8 cellular contexts compared by ENCODE assay signal in the genomic region with DNA sequence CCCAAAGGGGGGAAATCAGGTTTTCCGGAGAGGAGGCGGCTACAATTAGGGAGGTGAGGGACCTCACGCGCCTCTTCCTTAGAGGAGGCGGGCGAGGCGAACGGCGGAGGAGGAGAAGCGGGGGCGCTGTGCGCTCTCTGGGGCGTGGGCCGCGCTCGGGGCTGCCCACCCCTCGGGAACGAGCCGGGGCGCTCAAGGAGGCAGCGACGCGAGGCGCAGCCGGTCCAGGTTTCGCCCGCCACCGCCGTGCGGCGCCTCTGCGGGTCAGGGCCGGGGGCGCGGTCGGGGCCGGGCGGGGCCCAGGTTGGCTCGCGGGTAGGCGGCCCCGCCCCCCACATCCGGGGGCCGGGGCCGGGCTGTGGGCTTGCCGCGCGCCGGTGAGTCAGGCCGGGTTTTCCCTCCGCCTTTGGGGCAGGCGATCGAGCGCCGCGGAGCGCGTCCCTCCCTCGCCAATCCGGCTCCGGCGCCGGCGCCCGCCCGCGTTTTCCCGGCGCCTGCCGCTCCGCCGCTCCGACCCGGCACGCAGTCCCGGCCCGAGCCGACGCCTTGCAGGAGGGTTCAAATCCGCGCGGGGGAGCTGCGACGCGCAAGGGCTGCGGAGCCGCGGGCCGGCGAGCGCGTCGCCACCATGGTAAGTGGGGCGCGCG. TPM values are rescaled to one million over a fixed set of nuclear protein-coding genes. Genes with fewer than 3 reads are reported as not detected.
DNase-seq lines count a peak whose midpoint lies in the region; ATAC-seq and TF ChIP-seq lines count a peak whose summit lies in the region.

A gene with protein sequence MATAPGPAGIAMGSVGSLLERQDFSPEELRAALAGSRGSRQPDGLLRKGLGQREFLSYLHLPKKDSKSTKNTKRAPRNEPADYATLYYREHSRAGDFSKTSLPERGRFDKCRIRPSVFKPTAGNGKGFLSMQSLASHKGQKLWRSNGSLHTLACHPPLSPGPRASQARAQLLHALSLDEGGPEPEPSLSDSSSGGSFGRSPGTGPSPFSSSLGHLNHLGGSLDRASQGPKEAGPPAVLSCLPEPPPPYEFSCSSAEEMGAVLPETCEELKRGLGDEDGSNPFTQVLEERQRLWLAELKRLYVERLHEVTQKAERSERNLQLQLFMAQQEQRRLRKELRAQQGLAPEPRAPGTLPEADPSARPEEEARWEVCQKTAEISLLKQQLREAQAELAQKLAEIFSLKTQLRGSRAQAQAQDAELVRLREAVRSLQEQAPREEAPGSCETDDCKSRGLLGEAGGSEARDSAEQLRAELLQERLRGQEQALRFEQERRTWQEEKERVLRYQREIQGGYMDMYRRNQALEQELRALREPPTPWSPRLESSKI (plus strand): TSS at position 392 of the 647 bp plus-strand sequence. CDS start 6,052 bp downstream, outside the sequence.

- TF ChIP-seq CTCF in HFFc6 (IDR thresholded peaks at IDR 0.05): no peak

- no peaks in the 10 kb centered on the region for H3K4me1 Mint-ChIP-seq in HFFc6 (ENCODE audit: low read depth)
- peaks cover 51 to 65% of the 10 kb centered on the region in 2 donors for H3K4me1 Mint-ChIP-seq in stimulated activated naive B cell treated with anti-CD40 and anti-IgM and Interleukin-4, amounts not matched to agents 10 μg/mL and 1 μg/mL and 100 μg/mL, for 72 hours

- peaks cover 33% of the 10 kb centered on the region for H3K27me3 Mint-ChIP-seq in HFFc6 (ENCODE audit: insufficient read depth)
- no peaks in the 10 kb centered on the region for H3K27me3 Mint-ChIP-seq in stimulated activated naive B cell treated with anti-CD40 and anti-IgM and Interleukin-4, amounts not matched to agents 10 μg/mL and 1 μg/mL and 100 μg/mL, for 72 hours

- H3K9me3 Mint-ChIP-seq in HFFc6: peaks cover 5% of the 10 kb centered on the region; the same call in 1 of the 2 replicates
- no peaks in the 10 kb centered on the region for H3K9me3 Mint-ChIP-seq in stimulated activated naive B cell treated with anti-CD40 and anti-IgM and Interleukin-4, amounts not matched to agents 10 μg/mL and 1 μg/mL and 100 μg/mL, for 72 hours

- ATAC-seq in stimulated activated naive B cell treated with anti-CD40 and anti-IgM and Interleukin-4, amounts not matched to agents 10 μg/mL and 1 μg/mL and 100 μg/mL, for 72 hours (replicated peaks): peak; percentile 44 to 59

- H3K36me3 Mint-ChIP-seq in HFFc6 (ENCODE audit: low read depth): no peaks in the 10 kb centered on the region; the same call in 1 of the 2 replicates
- peaks cover 0 to 6% of the 10 kb centered on the region in 2 donors for H3K36me3 Mint-ChIP-seq in stimulated activated naive B cell treated with anti-CD40 and anti-IgM and Interleukin-4, amounts not matched to agents 10 μg/mL and 1 μg/mL and 100 μg/mL, for 72 hours

- H3K4me3 Mint-ChIP-seq in HFFc6: peak within 1 kb of the TSS; percentile 65
- H3K4me3 Mint-ChIP-seq in stimulated activated naive B cell treated with anti-CD40 and anti-IgM and Interleukin-4, amounts not matched to agents 10 μg/mL and 1 μg/mL and 100 μg/mL, for 72 hours: peak within 1 kb of the TSS; percentile 90 to 96

- DNase-seq in DMS 273 (lab: John Stamatoyannopoulos, UW; ENCODE audit: unreplicated experiment) (peak; percentile 89), DMS 273 treated with DMSO at 0.1 percent for 48 hours (lab: John Stamatoyannopoulos, UW) (no peak), HFFc6 (no peak), NCI-H128 (lab: John Stamatoyannopoulos, UW; ENCODE audit: unreplicated experiment) (peak; percentile 32), myocyte (ENCODE audit: low read depth) (peak; percentile 59)
- DNase-seq in activated CD4-positive, alpha-beta T cell treated with anti-CD3 and anti-CD28 coated beads, Interleukin-2, amount 50 U/mL, for 48 hours: peak; percentile 86 to 87
- peak; percentile 58 for DNase-seq in effector CD8-positive, alpha-beta T cell (lab: John Stamatoyannopoulos, UW)
- peak; percentile 80 for DNase-seq in stimulated activated naive B cell treated with anti-CD40 and anti-IgM and Interleukin-4, amounts not matched to agents 10 μg/mL and 1 μg/mL and 100 μg/mL, for 72 hours

- no peak within 1 kb of the TSS for H3K27ac Mint-ChIP-seq in HFFc6
- peak within 1 kb of the TSS; percentile 97 for H3K27ac Mint-ChIP-seq in stimulated activated naive B cell treated with anti-CD40 and anti-IgM and Interleukin-4, amounts not matched to agents 10 μg/mL and 1 μg/mL and 100 μg/mL, for 72 hours

RNA-seq across cellular contexts. Expression of the gene that starts here (rescaled TPM):
- total RNA-seq in HFFc6 (2021; fragmentation: NEBNext Ultra II Directional; extraction: Animal tissue kit (Norgen Biotek cat#: 25700)): under 1 TPM in 3 of 6 experiments, not detected in 3; 0.03 to 0.05 (median 0.05) TPM
- total RNA-seq in myocyte: 4.8 and 12.5 TPM in 2 replicates
- 1.1 TPM for polyA plus RNA-seq in myocyte (2012)

Comparison
In these comparisons a context has a peak if more than half of its experiments do, and no peak if none do; other contexts are left out.
1. DNase-seq: peak in DMS 273 (single experiment), NCI-H128 (single experiment), activated CD4-positive, alpha-beta T cell treated with anti-CD3 and anti-CD28 coated beads, Interleukin-2, amount 50 U/mL, for 48 hours (2 of 2), effector CD8-positive, alpha-beta T cell (single experiment), myocyte (single experiment) and stimulated activated naive B cell treated with anti-CD40 and anti-IgM and Interleukin-4, amounts not matched to agents 10 μg/mL and 1 μg/mL and 100 μg/mL, for 72 hours (single experiment); none in DMS 273 treated with DMSO at 0.1 percent for 48 hours (single experiment) and HFFc6 (single experiment).